In the genomic region with DNA sequence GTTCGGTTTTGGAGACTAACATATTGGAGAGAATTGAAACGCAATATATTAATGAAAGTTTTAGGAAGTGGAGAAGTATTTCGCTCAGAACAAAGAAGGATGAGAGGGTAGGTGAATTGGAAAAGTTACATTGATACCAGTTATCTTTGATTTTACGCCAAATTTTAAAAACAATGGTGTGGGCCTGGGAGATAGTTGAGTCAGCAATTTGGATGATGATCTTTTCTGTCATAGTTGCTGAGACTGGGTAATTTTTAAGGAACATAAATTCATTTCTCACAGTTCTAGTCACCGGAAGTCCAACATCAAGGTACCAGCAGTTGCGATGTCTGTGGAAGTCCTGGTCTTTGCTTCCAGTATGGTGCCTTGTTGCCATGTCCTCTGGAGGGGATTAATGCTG, we compare ENCODE assay signal across 6 cellular contexts.
"Had no signal": no experiment of that assay in that cellular context is flagged by ENCODE, and none has a peak within 500 bp of the region (broad histone marks: within the 10 kb centered on the region; RNA-seq: fewer than 3 reads in every experiment).

No MANE protein-coding gene starts in this region.

- H3K9ac ChIP-seq: KMS-11 had no signal

- H3K4me2 ChIP-seq: KMS-11 had no signal

- DNase-seq: Karpas-422, KBM-7, KG1 had no signal

- H3K27ac ChIP-seq: HL-60, KMS-11 had no signal

- FAIRE-seq: HTR-8/SVneo had no signal
